ENCODE assay signal across 24 cellular contexts in the genomic region with DNA sequence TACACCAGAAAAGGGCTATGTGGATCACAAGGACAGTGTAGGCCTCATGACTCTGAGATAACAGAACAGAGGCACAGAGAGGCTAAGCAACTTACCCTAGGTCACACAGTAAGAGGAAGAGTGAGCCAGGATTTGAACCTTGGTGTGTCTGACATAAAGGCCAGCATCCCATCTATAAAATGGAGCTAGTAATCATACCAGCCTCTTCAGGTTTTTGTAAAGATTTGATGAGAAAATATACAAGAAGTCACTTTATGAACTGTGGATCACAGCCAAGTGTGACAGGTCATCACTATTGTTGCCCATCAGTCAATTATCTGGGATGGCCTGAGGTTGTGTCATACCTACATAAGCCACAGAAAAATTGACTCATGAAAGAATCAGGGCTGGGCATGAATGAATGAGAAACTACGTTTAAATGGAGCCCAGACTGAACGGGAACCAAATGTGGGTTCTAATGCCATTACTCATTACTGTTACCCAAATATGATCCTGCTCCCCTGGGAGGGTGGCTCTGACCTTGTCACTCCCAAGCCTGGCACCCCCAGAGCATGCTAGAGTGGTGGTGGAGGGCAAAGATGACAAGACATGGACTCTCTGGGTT. TPM values are rescaled to one million over a fixed set of nuclear protein-coding genes. Genes with fewer than 3 reads are reported as not detected.
DNase-seq lines count a peak whose midpoint lies in the region; ATAC-seq and TF ChIP-seq lines count a peak whose summit lies in the region.
"Had no signal": no experiment of that assay in that cellular context is flagged by ENCODE, and none has a peak within 500 bp of the region (broad histone marks: within the 10 kb centered on the region; RNA-seq: fewer than 3 reads in every experiment).

No MANE protein-coding gene starts in this region.

- no peaks in the 10 kb centered on the region for H3K9me3 Mint-ChIP-seq in Caco-2 (ENCODE audit: unreplicated experiment)
- H3K9me3 Mint-ChIP-seq: activated naive CD4-positive, alpha-beta T cell treated with anti-CD3 and anti-CD28 coated beads, Interleukin-2, amount 10 ng/mL, durations not matched to agents 7 days and 5 days; IgD-negative memory B cell; neural crest cell had no signal

- TF ChIP-seq CTCF in Caco-2 (IDR thresholded peaks at IDR 0.05; ENCODE audit: insufficient read depth in 1 of 2, low read depth in 1 of 2, low read length in 1 of 2, severe bottlenecking in 1 of 2, unreplicated experiment in 1 of 2) = no peak

- ATAC-seq in HG03460 (IDR thresholded peaks at IDR 0.05; ENCODE audit: unreplicated experiment) = no peak
- ATAC-seq: heart right ventricle had no signal

- BruUV-seq in Caco-2 (replicated peaks; lab: Mats Ljungman, UMichigan) = no TSS peak

- no peak overlapping the region for H3K4me3 ChIP-seq in Caco-2 (ENCODE audit: low read depth, low read length)
- H3K4me3 ChIP-seq: coronary artery, heart right ventricle, stomach had no signal

- POLR2A ChIA-PET in Caco-2 (lab: Charles Lee) = no interaction called here

- no peaks in the 10 kb centered on the region for H3K36me3 ChIP-seq in Caco-2 (ENCODE audit: control insufficient read depth, insufficient read depth, low read length)
- H3K36me3 ChIP-seq: heart right ventricle, stomach had no signal

- peaks cover 30% of the 10 kb centered on the region for H3K4me1 ChIP-seq in Caco-2
- H3K4me1 ChIP-seq: heart right ventricle, stomach had no signal

- H3K27me3 Mint-ChIP-seq in Caco-2 (ENCODE audit: insufficient read depth, unreplicated experiment) = no peaks in the 10 kb centered on the region

- H3K4me1 Mint-ChIP-seq in Caco-2 (ENCODE audit: low read depth, unreplicated experiment) = peaks cover 7% of the 10 kb centered on the region
- H3K4me1 Mint-ChIP-seq: activated naive CD4-positive, alpha-beta T cell treated with anti-CD3 and anti-CD28 coated beads, Interleukin-2, amount 10 ng/mL, durations not matched to agents 7 days and 5 days; IgD-negative memory B cell; neural crest cell had no signal

- H3K27ac Mint-ChIP-seq in Caco-2 (ENCODE audit: unreplicated experiment) = peak overlapping the region; percentile 78
- H3K27ac Mint-ChIP-seq: activated naive CD4-positive, alpha-beta T cell treated with anti-CD3 and anti-CD28 coated beads, Interleukin-2, amount 10 ng/mL, durations not matched to agents 7 days and 5 days; IgD-negative memory B cell had no signal

- no peaks in the 10 kb centered on the region for H3K27me3 ChIP-seq in Caco-2 (replicated peaks; ENCODE audit: control insufficient read depth, insufficient read depth, low read length)

- no peak overlapping the region for H3K4me3 Mint-ChIP-seq in Caco-2 (ENCODE audit: unreplicated experiment)
- H3K4me3 Mint-ChIP-seq: activated naive CD4-positive, alpha-beta T cell treated with anti-CD3 and anti-CD28 coated beads, Interleukin-2, amount 10 ng/mL, durations not matched to agents 7 days and 5 days; IgD-negative memory B cell; neural crest cell had no signal

- DNase-seq in Caco-2 (no peak), M059J (ENCODE audit: low read depth) (peak; percentile 92), astrocyte of the hippocampus (ENCODE audit: low read depth, low spot score) (peak; percentile 28), kidney tubule cell (ENCODE audit: low spot score) (peak; percentile 71), GDM1 (lab: John Stamatoyannopoulos, UW) (no peak), CD1c-positive myeloid dendritic cell (ENCODE audit: extremely low spot score) (no peak)
- no peak for DNase-seq in stimulated activated CD4-positive, alpha-beta T cell treated with anti-CD3 and anti-CD28 coated beads, Interleukin-2, amount 100 ng/mL, for 48 hours
- DNase-seq: activated CD4-positive, alpha-beta T cell treated with anti-CD3 and anti-CD28 coated beads, Interleukin-2, amount 50 U/mL, for 1 hour; activated naive CD4-positive, alpha-beta T cell treated with anti-CD3 and anti-CD28 coated beads, Interleukin-2, amount 10 ng/mL, durations not matched to agents 7 days and 5 days; activated T-cell treated with anti-CD3 and anti-CD28 coated beads, Interleukin-2, amount 50 U/mL, for 1 hour; EL; erythroblast; heart right ventricle; kidney; NCI-H1105; NCI-H748 treated with DMSO at 0.1 percent for 48 hours; RPMI8226; stomach; SW 1271 had no signal

- H3K9me3 ChIP-seq in Caco-2 = no peaks in the 10 kb centered on the region
- H3K9me3 ChIP-seq: heart right ventricle, stomach had no signal

- no peaks in the 10 kb centered on the region for H3K36me3 Mint-ChIP-seq in Caco-2 (ENCODE audit: insufficient read depth, unreplicated experiment)
- H3K36me3 Mint-ChIP-seq: activated naive CD4-positive, alpha-beta T cell treated with anti-CD3 and anti-CD28 coated beads, Interleukin-2, amount 10 ng/mL, durations not matched to agents 7 days and 5 days; IgD-negative memory B cell had no signal

- intact Hi-C loops in Caco-2 (cut with micrococcal nuclease; ENCODE audit: unreplicated experiment) = no loop called here

- CTCF ChIA-PET in Caco-2 (lab: Charles Lee) = interaction anchor here (0.8 kb wide), 1 partner anchor 10 kb away, joined by 5 read pairs; no protein-coding TSS in a partner anchor

RNA-seq across cellular contexts. Expression of gene FBXO39, which starts 21.0 kb away (rescaled TPM):
- not detected in 2 replicates for total RNA-seq in Caco-2 (2022)
- 0.20 TPM in 1 of 2 replicates, not detected in the other for total RNA-seq in M059J (2014; rRNA removed; shearing (Covaris generic))
- total RNA-seq: kidney, neural crest cell had no signal

RNA-seq across cellular contexts. Expression of gene TEKT1, which starts 34.5 kb away (rescaled TPM):
- not detected in 2 replicates for total RNA-seq in Caco-2 (2022)
- not detected in 2 replicates for total RNA-seq in M059J (2014; rRNA removed; shearing (Covaris generic))
- total RNA-seq: heart right ventricle, mesenteric fat pad, neural crest cell had no signal

RNA-seq across cellular contexts. Expression of gene XAF1, which starts 41.1 kb away (rescaled TPM):
- 0.25 TPM in 1 of 2 replicates, not detected in the other for total RNA-seq in Caco-2 (2022)
- 74.4 and 76.4 TPM in 2 replicates for total RNA-seq in M059J (2014; rRNA removed; shearing (Covaris generic))
- total RNA-seq: neural crest cell had no signal

Comparison
In these comparisons a context has a peak if more than half of its experiments do, and no peak if none do; other contexts are left out.
1. DNase-seq: peak in M059J (single experiment), astrocyte of the hippocampus (single experiment) and kidney tubule cell (single experiment); none in Caco-2 (0 of 2), stimulated activated CD4-positive, alpha-beta T cell treated with anti-CD3 and anti-CD28 coated beads, Interleukin-2, amount 100 ng/mL, for 48 hours (0 of 2), GDM1 (single experiment) and CD1c-positive myeloid dendritic cell (single experiment).
2. RNA of gene XAF1, which starts 41.1 kb away (total RNA-seq): 74.4 to 76.4 TPM in M059J; 0.25 TPM in Caco-2; every median in the first group is over 10 times any median in the second.